In the genomic region with DNA sequence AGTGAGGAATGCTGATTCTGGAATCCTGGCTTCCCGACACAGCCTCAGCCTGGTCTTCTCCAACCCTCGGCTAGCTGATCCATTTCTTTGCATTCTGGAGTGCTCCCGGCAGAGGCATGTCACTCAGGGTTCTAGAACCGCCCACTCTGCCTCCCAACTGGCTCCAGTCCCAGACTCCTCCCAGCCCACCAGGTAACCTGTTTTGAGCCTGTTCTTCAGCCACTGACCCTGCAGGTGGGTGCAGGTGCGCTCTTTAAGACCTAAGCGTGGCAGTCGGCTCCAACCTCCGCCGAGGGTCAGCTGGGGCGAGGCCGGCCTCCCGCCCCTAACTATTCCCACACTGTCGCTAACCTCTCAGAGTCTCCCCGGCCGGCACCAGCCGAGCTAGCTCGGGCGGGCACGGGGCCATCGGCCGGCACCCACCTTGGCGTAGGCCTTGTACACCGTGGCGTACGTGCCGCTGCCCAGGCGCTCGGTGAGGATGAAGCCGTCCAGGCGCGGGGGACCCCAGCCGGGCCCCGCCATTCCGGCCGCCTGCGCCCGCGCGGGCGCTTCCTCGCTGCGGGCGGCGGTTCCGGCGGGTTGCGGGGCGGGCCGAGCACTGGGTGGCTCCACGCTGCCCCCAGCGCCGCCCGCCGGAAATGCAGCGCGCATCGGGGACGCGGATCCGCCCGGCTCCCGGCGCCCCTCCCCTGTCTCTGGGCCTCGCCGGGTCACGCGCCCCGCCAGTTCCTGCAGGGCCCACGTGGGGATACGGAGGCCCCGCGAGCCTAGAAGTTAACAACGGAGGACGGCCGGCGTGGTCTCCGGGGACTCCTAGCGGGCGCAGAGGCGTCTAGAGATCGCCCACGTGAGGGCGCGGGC, we compare ENCODE assay signal across 8 cellular contexts. TPM values are rescaled to one million over a fixed set of nuclear protein-coding genes. Genes with fewer than 3 reads are reported as not detected.
DNase-seq lines count a peak whose midpoint lies in the region; ATAC-seq and TF ChIP-seq lines count a peak whose summit lies in the region.

A gene with protein sequence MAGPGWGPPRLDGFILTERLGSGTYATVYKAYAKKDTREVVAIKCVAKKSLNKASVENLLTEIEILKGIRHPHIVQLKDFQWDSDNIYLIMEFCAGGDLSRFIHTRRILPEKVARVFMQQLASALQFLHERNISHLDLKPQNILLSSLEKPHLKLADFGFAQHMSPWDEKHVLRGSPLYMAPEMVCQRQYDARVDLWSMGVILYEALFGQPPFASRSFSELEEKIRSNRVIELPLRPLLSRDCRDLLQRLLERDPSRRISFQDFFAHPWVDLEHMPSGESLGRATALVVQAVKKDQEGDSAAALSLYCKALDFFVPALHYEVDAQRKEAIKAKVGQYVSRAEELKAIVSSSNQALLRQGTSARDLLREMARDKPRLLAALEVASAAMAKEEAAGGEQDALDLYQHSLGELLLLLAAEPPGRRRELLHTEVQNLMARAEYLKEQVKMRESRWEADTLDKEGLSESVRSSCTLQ (minus strand): TSS at position 576 of the 864 bp plus-strand sequence. CDS start 51 bp downstream, at position 525.

- no peaks in the 10 kb centered on the region; the same call in 1 of the 2 replicates for H3F3A ChIP-seq in Loucy (ENCODE audit: low read depth)

- H3K4me1 ChIP-seq in Loucy (ENCODE audit: insufficient read depth, low read length, poor library complexity, severe bottlenecking): peaks cover 40% of the 10 kb centered on the region

- ATAC-seq in natural killer cell: peak; percentile 92 to 98 (median 93)

- peak within 1 kb of the TSS; percentile 91 for H3K27ac Mint-ChIP-seq in natural killer cell

- peaks cover 18 to 49% of the 10 kb centered on the region in 2 donors for H3K4me1 Mint-ChIP-seq in natural killer cell

- H3K4me3 ChIP-seq in H7 (ENCODE audit: insufficient read depth, low read depth, low read length) (peak within 1 kb of the TSS; percentile 94), Loucy (ENCODE audit: low read length, poor library complexity, severe bottlenecking) (peak within 1 kb of the TSS; percentile 94)

- H3K9me3 Mint-ChIP-seq in natural killer cell: no peaks in the 10 kb centered on the region

- H3K36me3 ChIP-seq in H7 (replicated peaks; ENCODE audit: control insufficient read depth, insufficient read depth, low read length) (peaks cover 15% of the 10 kb centered on the region), Loucy (ENCODE audit: insufficient read depth, low read length) (peaks cover 11% of the 10 kb centered on the region; the same call in 1 of the 2 replicates)

- TF ChIP-seq POLR2A in Raji (IDR thresholded peaks at IDR 0.05; ENCODE audit: insufficient read depth, low read depth, low read length): peak; percentile 68

- TF ChIP-seq CTCF in Loucy (conservative IDR thresholded peaks at IDR 0.05; ENCODE audit: low read length) (peak; percentile 56), natural killer cell (IDR thresholded peaks at IDR 0.05) (peak; percentile 70)

- H3K27me3 ChIP-seq in H7 (ENCODE audit: control insufficient read depth, insufficient read depth, low read length) (no peaks in the 10 kb centered on the region), Loucy (ENCODE audit: insufficient read depth, low read length, poor library complexity, severe bottlenecking) (no peaks in the 10 kb centered on the region)

- H3K4me3 Mint-ChIP-seq in natural killer cell: peak within 1 kb of the TSS; percentile 91

- intact Hi-C loops in natural killer cell (cut with micrococcal nuclease): loop anchor here (5.0 to 10.0 kb wide), 3 partner anchors 56 to 362 kb away; a partner anchor contains a TSS

- no peaks in the 10 kb centered on the region for H3K27me3 Mint-ChIP-seq in natural killer cell (ENCODE audit: low read depth in 2 of 2)

- no peaks in the 10 kb centered on the region for H3K9me3 ChIP-seq in Loucy (ENCODE audit: insufficient read depth, low read depth, low read length)

- H4K20me1 ChIP-seq in Loucy (ENCODE audit: insufficient read depth, low read length, poor library complexity, severe bottlenecking): peaks cover 3% of the 10 kb centered on the region

- H3K9me2 ChIP-seq in Loucy (replicated peaks; ENCODE audit: low read depth, low read length): no peaks in the 10 kb centered on the region

- peaks cover 5% of the 10 kb centered on the region for H3K36me3 Mint-ChIP-seq in natural killer cell

- H3K9ac ChIP-seq in Loucy (ENCODE audit: low read depth, low read length, poor library complexity, severe bottlenecking): peak within 1 kb of the TSS; percentile 92

- peak within 1 kb of the TSS; percentile 91 for H3K4me2 ChIP-seq in Loucy (ENCODE audit: low read depth, low read length, poor library complexity, severe bottlenecking)

- DNase-seq in ELF-1 (ENCODE audit: low read depth, low spot score): peak; percentile 95
- peak; percentile 99 for DNase-seq in H7
- peak; percentile 92 for DNase-seq in activated T-helper 9 cell treated with anti-CD3 and anti-CD28 coated beads, Interleukin-2, amount 50 U/mL, for 16 hours (ENCODE audit: low read depth)
- DNase-seq in fibroblast of peridontal ligament (ENCODE audit: extremely low read depth): peak; percentile 77
- DNase-seq in natural killer cell: peak; percentile 93
- peak; percentile 90 for DNase-seq in stimulated activated naive CD4-positive, alpha-beta T cell treated with Interleukin-2 at 50 U/mL for 16 hours (lab: John Stamatoyannopoulos, UW)

- H3K79me2 ChIP-seq in Loucy (ENCODE audit: insufficient read depth, low read length): peaks cover 21% of the 10 kb centered on the region

- H2AFZ ChIP-seq in Loucy (ENCODE audit: low read length): peak within 1 kb of the TSS; percentile 94

RNA-seq across cellular contexts. Expression of the gene that starts here (rescaled TPM):
- total RNA-seq in H7 (2014; rRNA removed; shearing (Covaris generic)): 20.9 and 30.4 TPM in 2 replicates
- 10 to 100 TPM; 54.8 to 75.1 (median 64.7) TPM for total RNA-seq in natural killer cell

Comparison
In these comparisons a context has a peak if more than half of its experiments do, and no peak if none do; other contexts are left out.
1. Peak in every context shown above with its lines: DNase-seq, ATAC-seq and H3K4me3 ChIP-seq.